10 cellular contexts compared by ENCODE assay signal in the genomic region with DNA sequence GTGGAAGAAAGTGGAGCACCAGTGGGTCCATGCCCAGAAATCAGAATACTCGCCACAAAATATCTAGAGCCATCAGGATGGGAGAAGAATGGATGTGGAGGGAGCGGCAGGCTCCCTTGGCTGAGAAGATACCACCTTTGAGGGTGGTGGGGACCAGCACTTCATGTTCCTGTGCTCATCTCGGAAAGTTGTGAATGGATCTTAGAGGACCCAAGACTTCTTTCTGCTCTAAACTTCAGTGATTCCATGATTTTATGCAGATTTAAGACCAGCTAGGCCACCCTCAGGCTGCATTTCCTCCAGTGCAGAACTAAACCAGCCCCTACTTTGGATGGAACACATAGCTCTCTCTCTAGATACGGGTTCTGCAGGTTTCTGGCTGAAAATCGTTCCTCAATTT.
"Had no signal": no experiment of that assay in that cellular context is flagged by ENCODE, and none has a peak within 500 bp of the region (broad histone marks: within the 10 kb centered on the region; RNA-seq: fewer than 3 reads in every experiment).

No MANE protein-coding gene starts in this region.

- H3K4me3 ChIP-seq: GM23338 had no signal

- DNase-seq: H9, HCEC 1CT, HFFc6, IMR-90, KBM-7 had no signal

- FAIRE-seq: H1, H54, HTR-8/SVneo had no signal

- H3K4me2 ChIP-seq: GM23338, KMS-11 had no signal

- ATAC-seq: GM23338 had no signal

- H3K27ac ChIP-seq: KMS-11 had no signal

- H2AFZ ChIP-seq: GM23338 had no signal

- H3K9ac ChIP-seq: KMS-11 had no signal
